Comparison of ENCODE assay signal across 1 cellular context in the genomic region with DNA sequence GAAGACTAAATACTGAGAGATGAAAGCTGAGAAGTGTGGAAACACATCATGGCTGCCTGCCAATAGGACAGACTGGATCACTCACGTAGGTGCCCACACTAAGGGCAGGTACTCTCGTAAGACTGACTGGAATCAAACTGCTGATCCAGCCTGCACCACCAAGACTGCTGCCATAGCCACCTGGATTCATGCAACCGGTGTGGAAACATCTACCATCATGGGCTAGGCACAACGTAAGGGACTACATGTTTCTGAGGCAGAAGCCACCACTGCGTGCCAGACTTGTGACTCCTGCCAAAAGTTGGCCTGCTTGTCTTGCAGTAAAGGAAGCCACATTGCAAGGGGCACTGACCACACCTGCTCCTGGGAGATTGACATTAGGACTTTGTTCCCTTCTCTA.
TF ChIP-seq lines count a peak whose summit lies in the region.

No MANE protein-coding gene starts in this region.

TF ChIP-seq in GM23338, 12 proteins besides CTCF, POLR2A, EP300 and RAD21 (continued from another document):
- TF ChIP-seq NANOG (IDR thresholded peaks at IDR 0.05; ENCODE audit: borderline replicate concordance) (no peak), STAT1 (IDR thresholded peaks at IDR 0.05; ENCODE audit: unreplicated experiment) (no peak)
